12 cellular contexts compared by ENCODE assay signal in the genomic region with DNA sequence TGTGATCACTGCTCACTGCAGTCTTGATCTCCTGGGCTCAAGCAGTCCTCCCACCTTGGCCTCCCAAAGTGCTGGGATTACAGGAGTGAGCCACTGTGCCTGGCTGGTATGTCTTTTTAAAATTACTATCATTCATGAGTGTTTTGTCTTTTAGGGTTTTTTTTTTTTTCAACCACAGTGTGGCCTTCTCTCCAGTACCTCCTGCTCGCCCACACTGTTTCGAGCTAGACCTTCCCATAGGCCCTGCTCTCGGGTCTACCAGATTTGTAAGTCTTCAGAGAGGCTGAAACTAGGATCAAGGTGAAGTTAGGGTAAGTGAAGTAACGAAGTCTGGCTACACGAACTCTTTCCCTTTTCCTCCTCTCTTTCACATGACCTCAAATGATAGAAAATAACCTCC. TPM values are rescaled to one million over a fixed set of nuclear protein-coding genes. Genes with fewer than 3 reads are reported as not detected.
DNase-seq lines count a peak whose midpoint lies in the region; ATAC-seq, FAIRE-seq and TF ChIP-seq lines count a peak whose summit lies in the region.
"Had no signal": no experiment of that assay in that cellular context is flagged by ENCODE, and none has a peak within 500 bp of the region (broad histone marks: within the 10 kb centered on the region; RNA-seq: fewer than 3 reads in every experiment).

No MANE protein-coding gene starts in this region.

- POLR2A ChIA-PET in activated CD4-positive, alpha-beta T cell treated with anti-CD3 and anti-CD28 coated beads, Interleukin-2, amount 10 ng/mL, durations not matched to agents 7 days and 5 days (lab: Charles Lee): no interaction called here

- no peak for TF ChIP-seq CTCF in left lung (IDR thresholded peaks at IDR 0.05)
- no peak for TF ChIP-seq CTCF in stomach (IDR thresholded peaks at IDR 0.05)
- TF ChIP-seq CTCF in esophagus muscularis mucosa (IDR thresholded peaks at IDR 0.05): no peak
- TF ChIP-seq CTCF in kidney (IDR thresholded peaks at IDR 0.05; ENCODE audit: borderline replicate concordance, extremely low read depth, insufficient read depth): no peak

- H3K36me3 ChIP-seq in left lung (peaks cover 0 to 3% of the 10 kb centered on the region in 2 donors), stomach (no peaks in the 10 kb centered on the region), esophagus muscularis mucosa (no peaks in the 10 kb centered on the region), kidney (ENCODE audit: control insufficient read depth in 1 of 2, insufficient read depth in 2 of 2, low read length in 2 of 2) (no peaks in the 10 kb centered on the region)

- peak; percentile 36 for DNase-seq in activated T-cell treated with anti-CD3 and anti-CD28 coated beads for 48 hours (ENCODE audit: low read depth)
- no peak for DNase-seq in activated T-cell treated with anti-CD3 and anti-CD28 coated beads, Interleukin-2, amount 50 U/mL, for 1 hour
- DNase-seq in activated CD4-positive, alpha-beta T cell treated with anti-CD3 and anti-CD28 coated beads, Interleukin-2, amount 10 ng/mL, durations not matched to agents 7 days and 5 days: no peak
- DNase-seq in left lung: no peak
- no peak for DNase-seq in stomach
- no peak for DNase-seq in DMS 273 treated with DMSO at 0.1 percent for 48 hours (lab: John Stamatoyannopoulos, UW)
- no peak for DNase-seq in esophagus muscularis mucosa (ENCODE audit: extremely low spot score)
- no peak for DNase-seq in kidney
- DNase-seq: NCI-H2029 treated with DMSO at 0.1 percent for 48 hours had no signal

- H3K9ac ChIP-seq in kidney (ENCODE audit: low read length in 2 of 2): no peak overlapping the region

- 72 to 83% (median 82%) methylated on average over 5 of the region's 5 CpGs for WGBS in stomach, 5 donors
- 71% methylated on average over 5 of the region's 5 CpGs for WGBS in esophagus muscularis mucosa

- no peaks in the 10 kb centered on the region for H3K27me3 Mint-ChIP-seq in activated CD4-positive, alpha-beta T cell treated with anti-CD3 and anti-CD28 coated beads, Interleukin-2, amount 10 ng/mL, durations not matched to agents 7 days and 5 days

- H3K27ac ChIP-seq in left lung: peak overlapping the region; percentile 77 to 98
- H3K27ac ChIP-seq in stomach: peak overlapping the region in 4 of 5 donors; percentile 64 to 90 (median 79)
- H3K27ac ChIP-seq in esophagus muscularis mucosa (replicated peaks in 1 of 4): no peak overlapping the region
- no peak overlapping the region for H3K27ac ChIP-seq in kidney (ENCODE audit: low read depth in 2 of 2, low read length in 2 of 2)

- H3K9me3 ChIP-seq in left lung (no peaks in the 10 kb centered on the region), stomach (no peaks in the 10 kb centered on the region), esophagus muscularis mucosa (no peaks in the 10 kb centered on the region), kidney (ENCODE audit: control insufficient read depth in 1 of 2, low read length in 2 of 2) (no peaks in the 10 kb centered on the region)

- H3K36me3 Mint-ChIP-seq in activated CD4-positive, alpha-beta T cell treated with anti-CD3 and anti-CD28 coated beads, Interleukin-2, amount 10 ng/mL, durations not matched to agents 7 days and 5 days (ENCODE audit: low read depth): peaks cover 59% of the 10 kb centered on the region

- no peak for ATAC-seq in left lung

- peak overlapping the region in 1 of 2 donors; percentile 60 for H3K4me3 ChIP-seq in left lung
- peak overlapping the region in 3 of 4 donors; percentile 34 to 41 (median 37) for H3K4me3 ChIP-seq in stomach
- no peak overlapping the region for H3K4me3 ChIP-seq in esophagus muscularis mucosa
- H3K4me3 ChIP-seq in kidney (ENCODE audit: low read length in 2 of 2): no peak overlapping the region
- H3K4me3 ChIP-seq: PC-9 had no signal

- peak overlapping the region; percentile 96 for H3K27ac Mint-ChIP-seq in activated CD4-positive, alpha-beta T cell treated with anti-CD3 and anti-CD28 coated beads, Interleukin-2, amount 10 ng/mL, durations not matched to agents 7 days and 5 days

- peaks cover 78% of the 10 kb centered on the region for H3K4me1 Mint-ChIP-seq in activated CD4-positive, alpha-beta T cell treated with anti-CD3 and anti-CD28 coated beads, Interleukin-2, amount 10 ng/mL, durations not matched to agents 7 days and 5 days

- peaks cover 3% of the 10 kb centered on the region for H3K9me3 Mint-ChIP-seq in activated CD4-positive, alpha-beta T cell treated with anti-CD3 and anti-CD28 coated beads, Interleukin-2, amount 10 ng/mL, durations not matched to agents 7 days and 5 days

- CTCF ChIA-PET in activated CD4-positive, alpha-beta T cell treated with anti-CD3 and anti-CD28 coated beads, Interleukin-2, amount 10 ng/mL, durations not matched to agents 7 days and 5 days (lab: Charles Lee): interaction anchor here (0.7 to 2.2 kb wide), 4 partner anchors 19 to 581 kb away, joined by 3 to 11 read pairs (median 4); a partner anchor contains a TSS

- no peaks in the 10 kb centered on the region for H3K27me3 ChIP-seq in left lung
- H3K27me3 ChIP-seq in stomach: no peaks in the 10 kb centered on the region
- H3K27me3 ChIP-seq in esophagus muscularis mucosa: peaks cover 0 to 13% (median 0%) of the 10 kb centered on the region in 4 donors

- peaks cover 15 to 80% of the 10 kb centered on the region in 2 donors for H3K4me1 ChIP-seq in left lung
- peaks cover 0 to 72% (median 12%) of the 10 kb centered on the region in 4 donors for H3K4me1 ChIP-seq in stomach
- H3K4me1 ChIP-seq in esophagus muscularis mucosa: peaks cover 0 to 8% (median 0%) of the 10 kb centered on the region in 4 donors
- H3K4me1 ChIP-seq in kidney (ENCODE audit: control insufficient read depth in 1 of 2, insufficient read depth in 1 of 2, low read depth in 1 of 2, low read length in 2 of 2): no peaks in the 10 kb centered on the region

- no peak for TF ChIP-seq EP300 in stomach (IDR thresholded peaks at IDR 0.05)
- no peak for TF ChIP-seq EP300 in esophagus muscularis mucosa (IDR thresholded peaks at IDR 0.05)

- FAIRE-seq in kidney (lab: Jason Lieb, UNC): no peak
- FAIRE-seq: G401.6 had no signal

- intact Hi-C loops in left lung (cut with DNase I): no loop called here
- intact Hi-C loops in stomach (cut with DNase I; ENCODE audit: low total_unique reads): no loop called here
- intact Hi-C loops in esophagus muscularis mucosa (cut with DNase I): no loop called here
- intact Hi-C loops in kidney (cut with DNase I): no loop called here

- no peak for TF ChIP-seq POLR2A in stomach (IDR thresholded peaks at IDR 0.05)
- no peak for TF ChIP-seq POLR2A in esophagus muscularis mucosa (IDR thresholded peaks at IDR 0.05; ENCODE audit: low read depth)

- H3K4me3 Mint-ChIP-seq in activated CD4-positive, alpha-beta T cell treated with anti-CD3 and anti-CD28 coated beads, Interleukin-2, amount 10 ng/mL, durations not matched to agents 7 days and 5 days: peak overlapping the region; percentile 93

RNA-seq across cellular contexts. Expression of a gene that starts 1.5 kb away (rescaled TPM):
- 100 to 1,000 TPM; 200 to 226 TPM for total RNA-seq in activated CD4-positive, alpha-beta T cell treated with anti-CD3 and anti-CD28 coated beads, Interleukin-2, amount 10 ng/mL, durations not matched to agents 7 days and 5 days
- 10 to 100 TPM; 15.5 to 46.0 TPM for total RNA-seq in left lung
- total RNA-seq in stomach: 10 to 100 TPM in 3 of 5 donors, 1 to 10 TPM in 2; 3.5 to 33.0 (median 14.6) TPM
- polyA plus RNA-seq in stomach: 1 to 10 TPM; 2.2 to 4.4 (median 3.4) TPM
- 1 to 10 TPM; 1.7 to 8.3 (median 2.9) TPM for total RNA-seq in esophagus muscularis mucosa
- 15.6 TPM for total RNA-seq in kidney
- polyA plus RNA-seq in kidney (ENCODE audit: insufficient read depth, low read depth, low replicate concordance): 3.4 TPM
- total RNA-seq: osteocyte, PC-9 had no signal

RNA-seq across cellular contexts. Expression of a gene that starts 24.0 kb away (rescaled TPM):
- total RNA-seq in activated CD4-positive, alpha-beta T cell treated with anti-CD3 and anti-CD28 coated beads, Interleukin-2, amount 10 ng/mL, durations not matched to agents 7 days and 5 days: not detected
- total RNA-seq in left lung (not detected), stomach (not detected), esophagus muscularis mucosa (not detected), kidney (not detected)
- polyA plus RNA-seq in stomach (not detected), kidney (ENCODE audit: insufficient read depth, low read depth, low replicate concordance) (not detected)
- total RNA-seq: osteocyte, PC-9 had no signal

RNA-seq across cellular contexts. Expression of a gene that starts 52.2 kb away (rescaled TPM):
- total RNA-seq in activated CD4-positive, alpha-beta T cell treated with anti-CD3 and anti-CD28 coated beads, Interleukin-2, amount 10 ng/mL, durations not matched to agents 7 days and 5 days: 1 to 10 TPM; 1.6 to 1.7 TPM
- 10 to 100 TPM; 24.1 to 35.6 TPM for total RNA-seq in left lung
- 10 to 100 TPM in 4 of 5 donors, 1 to 10 TPM in 1; 2.3 to 74.9 (median 26.8) TPM for total RNA-seq in stomach
- polyA plus RNA-seq in stomach: 10 to 100 TPM; 22.7 to 30.3 (median 28.4) TPM
- 1 to 10 TPM; 1.2 to 5.2 (median 4.0) TPM for total RNA-seq in esophagus muscularis mucosa
- total RNA-seq in kidney: 28.5 TPM
- 22.8 TPM for polyA plus RNA-seq in kidney (ENCODE audit: insufficient read depth, low read depth, low replicate concordance)

Comparison
In these comparisons a context has a peak if more than half of its experiments do, and no peak if none do; other contexts are left out.
1. H3K27ac ChIP-seq: peak in left lung (2 of 2) and stomach (4 of 5); none in esophagus muscularis mucosa (0 of 4) and kidney (0 of 2).
2. H3K4me3 ChIP-seq: peak in stomach (3 of 4); none in esophagus muscularis mucosa (0 of 4) and kidney (0 of 2).
3. RNA of a gene that starts 1.5 kb away (total RNA-seq): 200 to 226 TPM in activated CD4-positive, alpha-beta T cell treated with anti-CD3 and anti-CD28 coated beads, Interleukin-2, amount 10 ng/mL, durations not matched to agents 7 days and 5 days; 15.5 to 46.0 TPM in left lung, 15.6 TPM in kidney (single experiment), 3.5 to 33.0 TPM in stomach and 1.7 to 8.3 TPM in esophagus muscularis mucosa; every median in the first group is over 4 times any median in the second.